In the genomic region with DNA sequence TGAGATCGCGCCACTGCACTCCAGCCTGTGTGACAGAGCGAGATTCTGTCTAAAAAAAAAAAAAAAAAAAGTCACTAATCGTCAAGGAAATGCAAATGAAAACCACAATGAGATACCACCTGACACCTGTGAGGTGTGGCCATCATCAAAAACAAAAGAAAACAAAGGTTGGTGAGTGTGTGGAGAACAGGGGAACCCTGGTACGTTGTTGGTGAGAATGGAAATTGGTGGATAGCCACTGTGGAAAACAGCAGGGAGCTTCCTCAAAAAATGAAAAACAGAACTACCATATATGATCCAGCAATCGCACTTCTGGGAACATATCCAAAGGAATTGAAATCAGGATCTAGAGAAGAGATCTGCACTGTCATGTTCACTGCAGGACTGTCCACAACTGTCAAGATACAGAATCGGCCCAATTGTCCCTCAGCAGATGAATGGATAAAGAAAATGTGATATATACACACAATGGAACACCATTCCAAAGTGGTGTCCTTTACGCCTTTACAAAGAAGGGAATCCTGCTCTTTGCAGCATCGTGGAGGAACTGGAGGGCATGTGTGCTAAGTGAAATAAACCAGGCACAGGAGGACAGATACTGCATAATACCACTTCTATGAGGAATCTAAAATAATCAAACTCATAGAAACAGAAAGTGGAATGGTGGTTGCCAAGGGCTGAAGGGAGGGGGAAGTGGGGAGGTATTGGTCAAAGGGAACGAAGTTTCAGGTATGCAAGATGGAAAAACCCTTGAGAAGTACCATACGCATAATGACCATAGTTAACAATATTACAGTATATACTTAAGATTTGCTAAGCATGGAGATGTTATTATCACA, we compare ENCODE assay signal across 9 cellular contexts.
DNase-seq lines count a peak whose midpoint lies in the region; ATAC-seq and TF ChIP-seq lines count a peak whose summit lies in the region.
"Had no signal": no experiment of that assay in that cellular context is flagged by ENCODE, and none has a peak within 500 bp of the region (broad histone marks: within the 10 kb centered on the region; RNA-seq: fewer than 3 reads in every experiment).

No MANE protein-coding gene starts in this region.

- no peak overlapping the region for H2AFZ ChIP-seq in osteoblast (ENCODE audit: low read length)

- no peak overlapping the region for H3K4me3 ChIP-seq in stomach
- H3K4me3 ChIP-seq in vagina, result no peak overlapping the region
- H3K4me3 ChIP-seq in osteoblast (ENCODE audit: insufficient read depth, low read length), result no peak overlapping the region

- H3K4me1 Mint-ChIP-seq in activated CD8-positive, alpha-beta memory T cell treated with anti-CD3 and anti-CD28 coated beads, Interleukin-2, amount 10 ng/mL, durations not matched to agents 7 days and 5 days, result peaks cover 45% of the 10 kb centered on the region
- peaks cover 46% of the 10 kb centered on the region for H3K4me1 Mint-ChIP-seq in activated CD4-positive, alpha-beta memory T cell treated with anti-CD3 and anti-CD28 coated beads, Interleukin-2, amount 10 ng/mL, durations not matched to agents 7 days and 5 days

- no peak overlapping the region for H3K4me2 ChIP-seq in osteoblast (ENCODE audit: insufficient read depth, low read length)

- peak; percentile 24 for ATAC-seq in activated CD8-positive, alpha-beta memory T cell treated with anti-CD3 and anti-CD28 coated beads, Interleukin-2, amount 10 ng/mL, durations not matched to agents 7 days and 5 days
- peak; percentile 45 for ATAC-seq in HG03025 (IDR thresholded peaks at IDR 0.05; ENCODE audit: low FRiP score, unreplicated experiment)

- TF ChIP-seq CTCF in stomach (IDR thresholded peaks at IDR 0.05) (no peak), vagina (IDR thresholded peaks at IDR 0.05) (no peak), osteoblast (IDR thresholded peaks at IDR 0.05; ENCODE audit: extremely low read depth, low read depth, low read length) (no peak)

- no peaks in the 10 kb centered on the region for H3K79me2 ChIP-seq in osteoblast (ENCODE audit: insufficient read depth, low read length)

- peaks cover 3% of the 10 kb centered on the region for H4K20me1 ChIP-seq in osteoblast (ENCODE audit: insufficient read depth, low read length)

- no peaks in the 10 kb centered on the region for H3K9me3 ChIP-seq in stomach
- no peaks in the 10 kb centered on the region for H3K9me3 ChIP-seq in vagina
- H3K9me3 ChIP-seq in osteoblast (ENCODE audit: low read depth, low read length), result no peaks in the 10 kb centered on the region

- peak overlapping the region; percentile 87 for H3K27ac Mint-ChIP-seq in activated CD8-positive, alpha-beta memory T cell treated with anti-CD3 and anti-CD28 coated beads, Interleukin-2, amount 10 ng/mL, durations not matched to agents 7 days and 5 days
- H3K27ac Mint-ChIP-seq in activated CD4-positive, alpha-beta memory T cell treated with anti-CD3 and anti-CD28 coated beads, Interleukin-2, amount 10 ng/mL, durations not matched to agents 7 days and 5 days, result peak overlapping the region; percentile 58

- no peak for TF ChIP-seq EP300 in stomach (IDR thresholded peaks at IDR 0.05)

- no peak for TF ChIP-seq POLR2A in stomach (IDR thresholded peaks at IDR 0.05)
- no peak for TF ChIP-seq POLR2A in vagina (IDR thresholded peaks at IDR 0.05)

- no peaks in the 10 kb centered on the region for H3K36me3 Mint-ChIP-seq in activated CD8-positive, alpha-beta memory T cell treated with anti-CD3 and anti-CD28 coated beads, Interleukin-2, amount 10 ng/mL, durations not matched to agents 7 days and 5 days
- H3K36me3 Mint-ChIP-seq in activated CD4-positive, alpha-beta memory T cell treated with anti-CD3 and anti-CD28 coated beads, Interleukin-2, amount 10 ng/mL, durations not matched to agents 7 days and 5 days (ENCODE audit: low read depth), result no peaks in the 10 kb centered on the region

- 50 to 59% (median 53%) methylated on average over 11 of the region's 11 CpGs for WGBS in stomach, 5 donors

- intact Hi-C loops in stomach (cut with DNase I; ENCODE audit: low total_unique reads), result no loop called here
- intact Hi-C loops in vagina (cut with DNase I), result no loop called here

- H3K27me3 ChIP-seq in stomach, result no peaks in the 10 kb centered on the region
- H3K27me3 ChIP-seq in vagina, result no peaks in the 10 kb centered on the region
- no peaks in the 10 kb centered on the region for H3K27me3 ChIP-seq in osteoblast (ENCODE audit: insufficient read depth, low read length)

- no peaks in the 10 kb centered on the region for H3K27me3 Mint-ChIP-seq in activated CD8-positive, alpha-beta memory T cell treated with anti-CD3 and anti-CD28 coated beads, Interleukin-2, amount 10 ng/mL, durations not matched to agents 7 days and 5 days
- H3K27me3 Mint-ChIP-seq in activated CD4-positive, alpha-beta memory T cell treated with anti-CD3 and anti-CD28 coated beads, Interleukin-2, amount 10 ng/mL, durations not matched to agents 7 days and 5 days, result no peaks in the 10 kb centered on the region

- no peaks in the 10 kb centered on the region for H3K9me3 Mint-ChIP-seq in activated CD8-positive, alpha-beta memory T cell treated with anti-CD3 and anti-CD28 coated beads, Interleukin-2, amount 10 ng/mL, durations not matched to agents 7 days and 5 days (ENCODE audit: low read depth)
- no peaks in the 10 kb centered on the region for H3K9me3 Mint-ChIP-seq in activated CD4-positive, alpha-beta memory T cell treated with anti-CD3 and anti-CD28 coated beads, Interleukin-2, amount 10 ng/mL, durations not matched to agents 7 days and 5 days

- peak overlapping the region; percentile 62 for H3K4me3 Mint-ChIP-seq in activated CD8-positive, alpha-beta memory T cell treated with anti-CD3 and anti-CD28 coated beads, Interleukin-2, amount 10 ng/mL, durations not matched to agents 7 days and 5 days
- peak overlapping the region; percentile 61 for H3K4me3 Mint-ChIP-seq in activated CD4-positive, alpha-beta memory T cell treated with anti-CD3 and anti-CD28 coated beads, Interleukin-2, amount 10 ng/mL, durations not matched to agents 7 days and 5 days

- H3K36me3 ChIP-seq in stomach, result peaks cover 0 to 9% (median 3%) of the 10 kb centered on the region in 4 donors
- H3K36me3 ChIP-seq in vagina, result peaks cover 0 to under 1% of the 10 kb centered on the region in 2 donors
- H3K36me3 ChIP-seq in osteoblast (ENCODE audit: insufficient read depth, low read length), result peaks cover 1% of the 10 kb centered on the region

- H3K27ac ChIP-seq in stomach (peak overlapping the region in 4 of 5 donors; percentile 32 to 61 (median 46)), vagina (no peak overlapping the region), osteoblast (ENCODE audit: low read depth, low read length) (no peak overlapping the region)

- CTCF ChIA-PET in activated CD8-positive, alpha-beta memory T cell treated with anti-CD3 and anti-CD28 coated beads, Interleukin-2, amount 10 ng/mL, durations not matched to agents 7 days and 5 days (lab: Charles Lee), result interaction anchor here (0.7 to 2.3 kb wide), 9 partner anchors 8 to 346 kb away, joined by 3 to 11 read pairs (median 4); no protein-coding TSS in a partner anchor
- CTCF ChIA-PET in activated CD4-positive, alpha-beta memory T cell treated with anti-CD3 and anti-CD28 coated beads, Interleukin-2, amount 10 ng/mL, durations not matched to agents 7 days and 5 days (lab: Charles Lee), result interaction anchor here (0.9 to 1.6 kb wide), 3 partner anchors 19 to 93 kb away, joined by 4 read pairs; no protein-coding TSS in a partner anchor

- DNase-seq in activated CD8-positive, alpha-beta memory T cell treated with anti-CD3 and anti-CD28 coated beads, Interleukin-2, amount 10 ng/mL, durations not matched to agents 7 days and 5 days, result peak; percentile 61
- DNase-seq in activated CD8-positive, alpha-beta memory T cell treated with anti-CD3 and anti-CD28 coated beads, Interleukin-2, amount 50 U/mL, for 4 hours, result no peak
- DNase-seq in activated CD4-positive, alpha-beta memory T cell treated with anti-CD3 and anti-CD28 coated beads, Interleukin-2, amount 10 ng/mL, durations not matched to agents 7 days and 5 days, result peak; percentile 49
- DNase-seq in stomach (no peak), vagina (ENCODE audit: extremely low spot score in 2 of 2) (no peak), NCI-H1694 (lab: John Stamatoyannopoulos, UW) (no peak), osteoblast (ENCODE audit: insufficient read length, low spot score, missing footprints) (no peak)
- DNase-seq: IMR-90 had no signal

- POLR2A ChIA-PET in activated CD4-positive, alpha-beta memory T cell treated with anti-CD3 and anti-CD28 coated beads, Interleukin-2, amount 10 ng/mL, durations not matched to agents 7 days and 5 days (lab: Charles Lee), result interaction anchor here (0.6 to 1.9 kb wide), 4 partner anchors 92 to 246 kb away, joined by 3 to 4 read pairs (median 4); no protein-coding TSS in a partner anchor

- peaks cover 0 to 47% (median 28%) of the 10 kb centered on the region in 4 donors for H3K4me1 ChIP-seq in stomach
- peaks cover 48% of the 10 kb centered on the region for H3K4me1 ChIP-seq in vagina
- H3K4me1 ChIP-seq in osteoblast (ENCODE audit: insufficient read depth, low read length), result peaks cover 12% of the 10 kb centered on the region

Comparison
In these comparisons a context has a peak if more than half of its experiments do, and no peak if none do; other contexts are left out.
1. DNase-seq: peak in activated CD8-positive, alpha-beta memory T cell treated with anti-CD3 and anti-CD28 coated beads, Interleukin-2, amount 10 ng/mL, durations not matched to agents 7 days and 5 days (single experiment) and activated CD4-positive, alpha-beta memory T cell treated with anti-CD3 and anti-CD28 coated beads, Interleukin-2, amount 10 ng/mL, durations not matched to agents 7 days and 5 days (single experiment); none in activated CD8-positive, alpha-beta memory T cell treated with anti-CD3 and anti-CD28 coated beads, Interleukin-2, amount 50 U/mL, for 4 hours (single experiment), stomach (single experiment), vagina (0 of 2), NCI-H1694 (single experiment) and osteoblast (single experiment).
2. H3K27ac ChIP-seq: peak in stomach (4 of 5); none in vagina (single experiment) and osteoblast (single experiment).